29 cellular contexts compared by ENCODE assay signal in the genomic region with DNA sequence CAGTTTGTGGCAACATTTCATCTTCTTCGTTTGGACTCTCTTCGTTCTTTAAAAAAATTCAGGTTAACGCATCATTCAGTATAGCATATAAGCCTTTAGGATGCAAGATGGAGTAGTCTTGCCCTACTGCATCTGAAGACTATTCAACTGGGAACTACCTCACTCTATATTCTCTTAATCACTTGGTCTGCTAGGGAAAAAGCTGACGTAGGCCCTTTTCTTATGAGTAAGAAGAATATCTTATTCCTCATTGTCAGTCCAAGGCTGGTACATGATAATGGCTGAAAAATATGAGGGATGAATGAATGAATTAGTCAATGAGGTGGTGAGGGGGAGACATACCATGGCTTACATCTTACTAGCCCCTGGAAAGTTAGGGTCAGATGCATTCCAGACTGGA.
"Had no signal": no experiment of that assay in that cellular context is flagged by ENCODE, and none has a peak within 500 bp of the region (broad histone marks: within the 10 kb centered on the region; RNA-seq: fewer than 3 reads in every experiment).

No MANE protein-coding gene starts in this region.

- H3K9me3 ChIP-seq: stomach, suprapubic skin, testis, thoracic aorta, thyroid gland, tibial artery, transverse colon, upper lobe of left lung, upper lobe of right lung, uterus, vagina had no signal

- H3K4me1 ChIP-seq: suprapubic skin, testis, thyroid gland, transverse colon, upper lobe of left lung, uterus had no signal

- H3K4me3 Mint-ChIP-seq: stimulated activated effector memory CD8-positive, alpha-beta T cell treated with anti-CD3 and anti-CD28 coated beads, Interleukin-12 subunit alpha, Interleukin-12 subunit beta, amount 100 ng/mL, for 72 hours; stimulated activated memory B cell treated with anti-CD40 and anti-IgM and Interleukin-4, amounts not matched to agents 10 μg/mL and 1 μg/mL and 100 μg/mL, for 72 hours; stimulated activated naive B cell treated with anti-CD40 and anti-IgM and Interleukin-4, amounts not matched to agents 10 μg/mL and 1 μg/mL and 100 μg/mL, for 72 hours; stimulated activated naive CD8-positive, alpha-beta T cell treated with anti-CD3 and anti-CD28 coated beads, Interleukin-15, amount 100 ng/mL, for 72 hours; stimulated activated naive CD8-positive, alpha-beta T cell treated with anti-CD3 and anti-CD28 coated beads, Interleukin-15, Interleukin-2, amounts not matched to agents 100 ng/mL and 50 ng/mL, for 24 hours; type B pancreatic cell had no signal

- FAIRE-seq: urothelium cell line had no signal

- H3K9me3 Mint-ChIP-seq: stimulated activated memory B cell treated with anti-CD40 and anti-IgM and Interleukin-4, amounts not matched to agents 10 μg/mL and 1 μg/mL and 100 μg/mL, for 72 hours; stimulated activated naive CD8-positive, alpha-beta T cell treated with anti-CD3 and anti-CD28 coated beads, Interleukin-15, Interleukin-2, amounts not matched to agents 100 ng/mL and 50 ng/mL, for 24 hours; type B pancreatic cell had no signal

- H3K4me1 Mint-ChIP-seq: stimulated activated effector memory CD8-positive, alpha-beta T cell treated with anti-CD3 and anti-CD28 coated beads, Interleukin-12 subunit alpha, Interleukin-12 subunit beta, amount 100 ng/mL, for 72 hours; stimulated activated memory B cell treated with anti-CD40 and anti-IgM and Interleukin-4, amounts not matched to agents 10 μg/mL and 1 μg/mL and 100 μg/mL, for 72 hours; stimulated activated naive B cell treated with anti-CD40 and anti-IgM and Interleukin-4, amounts not matched to agents 10 μg/mL and 1 μg/mL and 100 μg/mL, for 72 hours; stimulated activated naive CD8-positive, alpha-beta T cell treated with anti-CD3 and anti-CD28 coated beads, Interleukin-15, amount 100 ng/mL, for 72 hours had no signal

- DNase-seq: stimulated activated CD4-positive, alpha-beta T cell treated with anti-CD3 and anti-CD28 coated beads, Interleukin-2, amount 100 ng/mL, for 48 hours; stimulated activated CD4-positive, alpha-beta T cell treated with anti-CD3 and anti-CD28 coated beads, Interleukin-4, amount 100 ng/mL, for 1 hour; stimulated activated CD4-positive, alpha-beta T cell treated with anti-CD3 and anti-CD28 coated beads, Interleukin-4, amount 100 ng/mL, for 24 hours; stimulated activated CD4-positive, alpha-beta T cell treated with anti-CD3 and anti-CD28 coated beads, Interleukin-4, amount 100 ng/mL, for 4 hours; stimulated activated CD8-positive, alpha-beta memory T cell treated with anti-CD3 and anti-CD28 coated beads, Interleukin-4, amount 100 ng/mL, for 48 hours; stimulated activated naive B cell treated with anti-CD40 and anti-IgM and Interleukin-4, amounts not matched to agents 10 μg/mL and 1 μg/mL and 100 μg/mL, for 72 hours; stimulated activated naive CD4-positive, alpha-beta T cell; stimulated activated naive CD4-positive, alpha-beta T cell treated with Interleukin-2 at 50 U/mL for 16 hours; stimulated activated naive CD8-positive, alpha-beta T cell treated with anti-CD3 and anti-CD28 coated beads, Interleukin-15, amount 100 ng/mL, for 72 hours; stimulated activated naive CD8-positive, alpha-beta T cell treated with anti-CD3 and anti-CD28 coated beads, Interleukin-15, Interleukin-2, amounts not matched to agents 100 U/mL and 50 U/mL, for 24 hours; stomach; substantia nigra; testis; thyroid gland; tibial artery; transverse colon; trophoblast cell; upper lobe of left lung; upper lobe of right lung; uterus had no signal

- ATAC-seq: stimulated activated effector memory CD8-positive, alpha-beta T cell treated with anti-CD3 and anti-CD28 coated beads, Interleukin-12 subunit alpha, Interleukin-12 subunit beta, amount 100 ng/mL, for 72 hours; stimulated activated memory B cell treated with anti-CD40 and anti-IgM and Interleukin-4, amounts not matched to agents 10 μg/mL and 1 μg/mL and 100 μg/mL, for 72 hours; stimulated activated naive B cell treated with anti-CD40 and anti-IgM and Interleukin-4, amounts not matched to agents 10 μg/mL and 1 μg/mL and 100 μg/mL, for 72 hours; stimulated activated naive CD8-positive, alpha-beta T cell treated with anti-CD3 and anti-CD28 coated beads, Interleukin-15, amount 100 ng/mL, for 72 hours; stimulated activated naive CD8-positive, alpha-beta T cell treated with anti-CD3 and anti-CD28 coated beads, Interleukin-15, Interleukin-2, amounts not matched to agents 100 U/mL and 50 U/mL, for 24 hours; upper lobe of right lung had no signal

- H3K36me3 ChIP-seq: stomach, suprapubic skin, thoracic aorta, thyroid gland, tibial artery, tibial nerve, transverse colon, upper lobe of left lung, upper lobe of right lung, uterus, vagina had no signal

- H3K27me3 ChIP-seq: stomach, suprapubic skin, testis, thyroid gland, tibial artery, tibial nerve, transverse colon, upper lobe of left lung, upper lobe of right lung, uterus, vagina had no signal

- H3K27ac Mint-ChIP-seq: stimulated activated effector memory CD8-positive, alpha-beta T cell treated with anti-CD3 and anti-CD28 coated beads, Interleukin-12 subunit alpha, Interleukin-12 subunit beta, amount 100 ng/mL, for 72 hours; stimulated activated memory B cell treated with anti-CD40 and anti-IgM and Interleukin-4, amounts not matched to agents 10 μg/mL and 1 μg/mL and 100 μg/mL, for 72 hours; stimulated activated naive B cell treated with anti-CD40 and anti-IgM and Interleukin-4, amounts not matched to agents 10 μg/mL and 1 μg/mL and 100 μg/mL, for 72 hours; stimulated activated naive CD8-positive, alpha-beta T cell treated with anti-CD3 and anti-CD28 coated beads, Interleukin-15, amount 100 ng/mL, for 72 hours; stimulated activated naive CD8-positive, alpha-beta T cell treated with anti-CD3 and anti-CD28 coated beads, Interleukin-15, Interleukin-2, amounts not matched to agents 100 ng/mL and 50 ng/mL, for 24 hours; type B pancreatic cell had no signal

- H3K27ac ChIP-seq: stomach, suprapubic skin, testis, thoracic aorta, thyroid gland, tibial artery, tibial nerve, transverse colon, upper lobe of left lung, upper lobe of right lung, uterus, vagina had no signal

- H3K36me3 Mint-ChIP-seq: stimulated activated effector memory CD8-positive, alpha-beta T cell treated with anti-CD3 and anti-CD28 coated beads, Interleukin-12 subunit alpha, Interleukin-12 subunit beta, amount 100 ng/mL, for 72 hours; stimulated activated memory B cell treated with anti-CD40 and anti-IgM and Interleukin-4, amounts not matched to agents 10 μg/mL and 1 μg/mL and 100 μg/mL, for 72 hours; stimulated activated naive B cell treated with anti-CD40 and anti-IgM and Interleukin-4, amounts not matched to agents 10 μg/mL and 1 μg/mL and 100 μg/mL, for 72 hours; type B pancreatic cell had no signal

- H3K4me3 ChIP-seq: stomach, suprapubic skin, testis, thoracic aorta, thyroid gland, tibial artery, tibial nerve, transverse colon, upper lobe of left lung, upper lobe of right lung, uterus, vagina had no signal

- H3K27me3 Mint-ChIP-seq: stimulated activated memory B cell treated with anti-CD40 and anti-IgM and Interleukin-4, amounts not matched to agents 10 μg/mL and 1 μg/mL and 100 μg/mL, for 72 hours; stimulated activated naive B cell treated with anti-CD40 and anti-IgM and Interleukin-4, amounts not matched to agents 10 μg/mL and 1 μg/mL and 100 μg/mL, for 72 hours; stimulated activated naive CD8-positive, alpha-beta T cell treated with anti-CD3 and anti-CD28 coated beads, Interleukin-15, amount 100 ng/mL, for 72 hours; stimulated activated naive CD8-positive, alpha-beta T cell treated with anti-CD3 and anti-CD28 coated beads, Interleukin-15, Interleukin-2, amounts not matched to agents 100 ng/mL and 50 ng/mL, for 24 hours had no signal
